Comparison of ENCODE assay signal across 1 cellular context in the genomic region with DNA sequence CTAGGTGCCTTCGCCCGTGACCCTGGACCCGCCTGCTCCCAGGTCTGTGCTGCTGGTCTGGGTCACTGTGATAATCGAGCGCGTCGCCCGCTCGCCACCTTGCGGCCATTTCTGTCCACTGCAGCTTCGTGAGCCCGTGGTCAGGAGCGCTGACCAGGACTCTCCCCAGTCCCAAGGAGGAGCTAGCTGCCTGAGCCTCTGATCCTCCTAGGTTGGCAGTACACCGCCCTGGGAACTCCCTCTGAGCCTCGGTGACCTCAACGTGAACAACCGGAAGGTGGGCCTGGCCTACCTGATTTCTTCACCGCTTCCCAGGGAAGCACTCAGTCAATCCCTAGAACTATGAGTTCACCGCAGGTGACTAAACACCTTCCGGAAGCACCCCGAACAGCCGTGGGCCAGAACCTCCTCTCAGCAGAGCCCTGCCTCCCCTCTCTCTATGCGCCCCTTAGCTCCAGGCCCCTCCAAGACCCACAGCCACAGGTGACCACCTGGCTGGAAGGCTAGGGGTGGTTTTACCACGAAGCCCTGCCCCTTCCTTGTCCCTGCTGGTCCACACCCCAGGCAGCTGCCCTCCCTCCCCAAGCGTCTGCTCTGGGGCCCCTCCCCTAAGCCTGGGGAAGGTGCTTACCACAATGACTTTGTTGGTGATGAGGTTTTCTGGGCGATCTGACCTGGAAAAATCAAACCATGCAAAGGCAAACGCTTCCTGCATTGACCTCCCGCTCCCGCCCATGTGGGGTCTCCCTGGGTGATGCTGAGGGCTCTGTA.
TF ChIP-seq lines count a peak whose summit lies in the region.

No MANE protein-coding gene starts in this region.

TF ChIP-seq in SK-N-SH, 30 proteins besides CTCF, POLR2A, EP300 and RAD21 (continued from another document):
- TF ChIP-seq, protein P1, sequence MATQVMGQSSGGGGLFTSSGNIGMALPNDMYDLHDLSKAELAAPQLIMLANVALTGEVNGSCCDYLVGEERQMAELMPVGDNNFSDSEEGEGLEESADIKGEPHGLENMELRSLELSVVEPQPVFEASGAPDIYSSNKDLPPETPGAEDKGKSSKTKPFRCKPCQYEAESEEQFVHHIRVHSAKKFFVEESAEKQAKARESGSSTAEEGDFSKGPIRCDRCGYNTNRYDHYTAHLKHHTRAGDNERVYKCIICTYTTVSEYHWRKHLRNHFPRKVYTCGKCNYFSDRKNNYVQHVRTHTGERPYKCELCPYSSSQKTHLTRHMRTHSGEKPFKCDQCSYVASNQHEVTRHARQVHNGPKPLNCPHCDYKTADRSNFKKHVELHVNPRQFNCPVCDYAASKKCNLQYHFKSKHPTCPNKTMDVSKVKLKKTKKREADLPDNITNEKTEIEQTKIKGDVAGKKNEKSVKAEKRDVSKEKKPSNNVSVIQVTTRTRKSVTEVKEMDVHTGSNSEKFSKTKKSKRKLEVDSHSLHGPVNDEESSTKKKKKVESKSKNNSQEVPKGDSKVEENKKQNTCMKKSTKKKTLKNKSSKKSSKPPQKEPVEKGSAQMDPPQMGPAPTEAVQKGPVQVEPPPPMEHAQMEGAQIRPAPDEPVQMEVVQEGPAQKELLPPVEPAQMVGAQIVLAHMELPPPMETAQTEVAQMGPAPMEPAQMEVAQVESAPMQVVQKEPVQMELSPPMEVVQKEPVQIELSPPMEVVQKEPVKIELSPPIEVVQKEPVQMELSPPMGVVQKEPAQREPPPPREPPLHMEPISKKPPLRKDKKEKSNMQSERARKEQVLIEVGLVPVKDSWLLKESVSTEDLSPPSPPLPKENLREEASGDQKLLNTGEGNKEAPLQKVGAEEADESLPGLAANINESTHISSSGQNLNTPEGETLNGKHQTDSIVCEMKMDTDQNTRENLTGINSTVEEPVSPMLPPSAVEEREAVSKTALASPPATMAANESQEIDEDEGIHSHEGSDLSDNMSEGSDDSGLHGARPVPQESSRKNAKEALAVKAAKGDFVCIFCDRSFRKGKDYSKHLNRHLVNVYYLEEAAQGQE (IDR thresholded peaks at IDR 0.05; ENCODE audit: low read depth, low read length): no peak
